15 cellular contexts compared by ENCODE assay signal in the genomic region with DNA sequence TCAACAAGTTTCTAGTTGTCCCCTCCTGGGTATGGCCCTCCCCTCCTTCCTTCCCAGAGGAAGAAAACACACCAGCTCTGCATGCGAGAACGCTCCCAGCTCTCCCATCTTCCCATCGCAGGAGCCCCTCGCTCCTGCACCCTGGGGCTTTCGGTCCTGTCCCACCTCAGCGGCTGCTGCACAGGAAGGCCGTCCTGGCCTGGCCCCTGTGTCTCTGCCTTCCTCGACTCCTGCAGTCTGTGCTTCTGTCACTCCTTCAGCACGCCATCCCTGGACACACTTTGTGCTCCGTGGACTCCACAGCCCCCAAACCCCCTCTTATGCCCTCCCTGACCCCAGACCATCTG. TPM values are rescaled to one million over a fixed set of nuclear protein-coding genes. Genes with fewer than 3 reads are reported as not detected.
DNase-seq lines count a peak whose midpoint lies in the region; ATAC-seq, FAIRE-seq and TF ChIP-seq lines count a peak whose summit lies in the region.
"Had no signal": no experiment of that assay in that cellular context is flagged by ENCODE, and none has a peak within 500 bp of the region (broad histone marks: within the 10 kb centered on the region; RNA-seq: fewer than 3 reads in every experiment).

No MANE protein-coding gene starts in this region.

- H4K20me1 ChIP-seq in H1 (replicated peaks in 1 of 2; ENCODE audit: control insufficient read depth in 1 of 2, insufficient read depth in 2 of 2, low read length in 2 of 2): no peaks in the 10 kb centered on the region

- H3K4me3 ChIP-seq in LNCaP clone FGC (ENCODE audit: low read depth, low read length) (peak overlapping the region; percentile 83), H1 (ENCODE audit: extremely low read depth in 1 of 4, insufficient read depth in 2 of 4, low read depth in 3 of 4, low read length in 4 of 4) (no peak overlapping the region)
- H3K4me3 ChIP-seq: SJSA1 had no signal

- FAIRE-seq in H1 (lab: Jason Lieb, UNC): no peak
- FAIRE-seq: H54 had no signal

- H2BK5ac ChIP-seq in H1 (ENCODE audit: low read depth, low read length): no peak overlapping the region

- H3K36me3 ChIP-seq in H1 (ENCODE audit: control insufficient read depth in 2 of 4, insufficient read depth in 4 of 4, low read length in 3 of 4): no peaks in the 10 kb centered on the region
- H3K36me3 ChIP-seq: SJSA1 had no signal

- no peak for TF ChIP-seq EP300 in H1 (IDR thresholded peaks at IDR 0.05; ENCODE audit: borderline replicate concordance in 1 of 2, low read depth in 2 of 2, low read length in 2 of 2)

- CTCF ChIA-PET in H1 (lab: Charles Lee; ENCODE audit: partially characterized antibody) (interaction anchor here (0.9 to 1.3 kb wide), 3 partner anchors 10 to 244 kb away, joined by 3 to 4 read pairs (median 3); no protein-coding TSS in a partner anchor), WTC11 (lab: Charles Lee) (interaction anchor here (0.9 to 2.1 kb wide), 3 partner anchors 29 to 277 kb away, joined by 5 to 7 read pairs (median 5); no protein-coding TSS in a partner anchor)
- CTCF ChIA-PET in activated CD8-positive, alpha-beta T cell treated with anti-CD3 and anti-CD28 coated beads, Interleukin-2, amount 10 ng/mL, durations not matched to agents 7 days and 5 days (lab: Charles Lee): no interaction called here

- H3K4me3 Mint-ChIP-seq in nephron (peak overlapping the region; percentile 68 to 83 (median 82)), WTC11 (no peak overlapping the region)
- no peak overlapping the region for H3K4me3 Mint-ChIP-seq in activated CD8-positive, alpha-beta T cell treated with anti-CD3 and anti-CD28 coated beads, Interleukin-2, amount 10 ng/mL, durations not matched to agents 7 days and 5 days

- H3K36me3 Mint-ChIP-seq in nephron (ENCODE audit: low read depth): peaks cover 4% of the 10 kb centered on the region
- no peaks in the 10 kb centered on the region for H3K36me3 Mint-ChIP-seq in WTC11
- no peaks in the 10 kb centered on the region for H3K36me3 Mint-ChIP-seq in activated CD8-positive, alpha-beta T cell treated with anti-CD3 and anti-CD28 coated beads, Interleukin-2, amount 10 ng/mL, durations not matched to agents 7 days and 5 days (ENCODE audit: low read depth)

- H4K5ac ChIP-seq in H1 (ENCODE audit: insufficient read length, low read depth, low read length): no peak overlapping the region

- no peak overlapping the region; the same call in 1 of the 2 replicates for H3K18ac ChIP-seq in H1 (ENCODE audit: extremely low read depth, low read length)

- H3K14ac ChIP-seq in H1 (ENCODE audit: insufficient read length): no peak overlapping the region

- no peak for TF ChIP-seq POLR2A in H1 (IDR thresholded peaks at IDR 0.05; ENCODE audit: control extremely low read depth in 1 of 2, low read depth in 2 of 2, low read length in 2 of 2)

- no peaks in the 10 kb centered on the region for H3K79me1 ChIP-seq in H1 (ENCODE audit: low read depth, low read length)

- ATAC-seq in GM21360 (IDR thresholded peaks at IDR 0.05; ENCODE audit: unreplicated experiment) (no peak), WTC11 (no peak)
- no peak for ATAC-seq in activated CD8-positive, alpha-beta T cell treated with anti-CD3 and anti-CD28 coated beads, Interleukin-2, amount 10 ng/mL, durations not matched to agents 7 days and 5 days

- H3K79me2 ChIP-seq in H1 (ENCODE audit: control insufficient read depth in 1 of 2, insufficient read depth in 2 of 2, low read length in 2 of 2): no peaks in the 10 kb centered on the region

- H3K9me3 ChIP-seq in H1 (ENCODE audit: insufficient read depth in 2 of 2, low read depth in 1 of 2, low read length in 1 of 2): no peaks in the 10 kb centered on the region; a peak in 2 of 4 replicates
- H3K9me3 ChIP-seq: SJSA1 had no signal

- DNase-seq in LNCaP clone FGC (ENCODE audit: low read depth) (no peak), H1 (ENCODE audit: low read depth in 1 of 2, low spot score in 2 of 2) (no peak), WTC11 (ENCODE audit: low spot score) (no peak), OCI-M2 (lab: John Stamatoyannopoulos, UW; ENCODE audit: unreplicated experiment) (no peak)
- DNase-seq in activated CD8-positive, alpha-beta T cell treated with anti-CD3 and anti-CD28 coated beads, Interleukin-2, amount 10 ng/mL, durations not matched to agents 7 days and 5 days: no peak
- DNase-seq: Kasumi-1, MV-4-11, NCI-H1436 had no signal

- H3K23ac ChIP-seq in H1 (ENCODE audit: insufficient read length): no peak overlapping the region

- no peak overlapping the region for H3K4ac ChIP-seq in H1 (replicated peaks; ENCODE audit: insufficient read length, low read depth, low read length)

- H2BK20ac ChIP-seq in H1 (ENCODE audit: low read length): no peak overlapping the region

- no peaks in the 10 kb centered on the region for H3K27me3 ChIP-seq in H1 (replicated peaks in 1 of 4; ENCODE audit: control insufficient read depth in 3 of 4, extremely low read depth in 1 of 4, insufficient read depth in 3 of 4, low read length in 3 of 4)
- H3K27me3 ChIP-seq: SJSA1 had no signal

- TF ChIP-seq RAD21 in H1 (IDR thresholded peaks at IDR 0.05 in 1 of 2, conservative IDR thresholded peaks at IDR 0.05 in 1 of 2; ENCODE audit: low read depth in 2 of 2, low read length in 2 of 2): no peak

- no peak overlapping the region; a peak in 1 of 4 replicates for H3K4me2 ChIP-seq in H1 (ENCODE audit: insufficient read depth in 1 of 2, low read depth in 2 of 2, low read length in 2 of 2)

- H2BK12ac ChIP-seq in H1 (ENCODE audit: low read depth, low read length): no peak overlapping the region

- no peak overlapping the region for H2AFZ ChIP-seq in H1 (ENCODE audit: low read length)

- H3K4me1 ChIP-seq in H1 (replicated peaks in 1 of 4; ENCODE audit: control insufficient read depth in 3 of 4, insufficient read depth in 4 of 4, low read length in 3 of 4): peaks cover 0 to 3% (median 0%) of the 10 kb centered on the region in 4 experiments; a peak in 1 of 7 replicates
- H3K4me1 ChIP-seq: SJSA1 had no signal

- no peak overlapping the region for H2AK5ac ChIP-seq in H1 (ENCODE audit: low read depth, low read length)

- no peak overlapping the region for H4K91ac ChIP-seq in H1 (replicated peaks; ENCODE audit: insufficient read length, low read length)

- H3K27ac Mint-ChIP-seq in nephron: peak overlapping the region in 1 of 3 experiments; percentile 20
- no peak overlapping the region; the same call in 1 of the 2 replicates for H3K27ac Mint-ChIP-seq in WTC11
- H3K27ac Mint-ChIP-seq in activated CD8-positive, alpha-beta T cell treated with anti-CD3 and anti-CD28 coated beads, Interleukin-2, amount 10 ng/mL, durations not matched to agents 7 days and 5 days: no peak overlapping the region

- no peak overlapping the region for H2BK120ac ChIP-seq in H1 (replicated peaks; ENCODE audit: low read depth, low read length)

- peaks cover 4% of the 10 kb centered on the region for H3K27me3 Mint-ChIP-seq in nephron (ENCODE audit: low read depth)
- H3K27me3 Mint-ChIP-seq in WTC11 (ENCODE audit: low read depth): no peaks in the 10 kb centered on the region; the same call in 1 of the 2 replicates
- no peaks in the 10 kb centered on the region for H3K27me3 Mint-ChIP-seq in activated CD8-positive, alpha-beta T cell treated with anti-CD3 and anti-CD28 coated beads, Interleukin-2, amount 10 ng/mL, durations not matched to agents 7 days and 5 days (ENCODE audit: low read depth)

- peak overlapping the region; percentile 74 for H3K27ac ChIP-seq in C4-2B
- H3K27ac ChIP-seq in H1 (ENCODE audit: low read depth, low read length): no peak overlapping the region
- H3K27ac ChIP-seq: SJSA1 had no signal

- 82% methylated on average over 9 of the region's 10 CpGs; no CpG with 5 or more reads in 1 of the 2 experiments for WGBS in H1 (ENCODE audit: extremely low coverage in 1 of 2, insufficient coverage in 1 of 2, insufficient read length in 1 of 2, insufficient replicate concordance in 2 of 2, low coverage in 1 of 2, low lambda C conversion rate in 2 of 2, missing lambda C conversion rate in 1 of 2), 2 experiments

- POLR2A ChIA-PET in H1 (lab: Charles Lee; ENCODE audit: partially characterized antibody): interaction anchor here (0.9 to 1.8 kb wide), 6 partner anchors 13 to 277 kb away, joined by 3 to 4 read pairs (median 4); no protein-coding TSS in a partner anchor
- POLR2A ChIA-PET in WTC11 (lab: Charles Lee): no interaction called here
- POLR2A ChIA-PET in activated CD8-positive, alpha-beta T cell treated with anti-CD3 and anti-CD28 coated beads, Interleukin-2, amount 10 ng/mL, durations not matched to agents 7 days and 5 days (lab: Charles Lee): no interaction called here

- H3K56ac ChIP-seq in H1 (replicated peaks; ENCODE audit: insufficient read length, low read depth, low read length): no peak overlapping the region

- peaks cover 2% of the 10 kb centered on the region; the same call in 1 of the 2 replicates for H3K23me2 ChIP-seq in H1 (ENCODE audit: low read depth, low read length)

- H3K4me1 Mint-ChIP-seq in nephron (no peaks in the 10 kb centered on the region), WTC11 (0 out of 2 replicates have a peak, but pooled peaks cover 5% of the 10 kb centered on the region)
- H3K4me1 Mint-ChIP-seq in activated CD8-positive, alpha-beta T cell treated with anti-CD3 and anti-CD28 coated beads, Interleukin-2, amount 10 ng/mL, durations not matched to agents 7 days and 5 days (ENCODE audit: low read depth): no peaks in the 10 kb centered on the region

- H3K9me3 Mint-ChIP-seq in nephron: no peaks in the 10 kb centered on the region
- H3K9me3 Mint-ChIP-seq in WTC11: peaks cover 10% of the 10 kb centered on the region
- H3K9me3 Mint-ChIP-seq in activated CD8-positive, alpha-beta T cell treated with anti-CD3 and anti-CD28 coated beads, Interleukin-2, amount 10 ng/mL, durations not matched to agents 7 days and 5 days (ENCODE audit: insufficient read depth): no peaks in the 10 kb centered on the region

- H4K8ac ChIP-seq in H1 (ENCODE audit: extremely low read depth, insufficient read depth, low read length): 0 out of 2 replicates have a peak overlapping the region, but pooled peaks have one; percentile 15

- no peak overlapping the region for H3K9ac ChIP-seq in H1 (replicated peaks in 1 of 4; ENCODE audit: extremely low read depth in 1 of 4, low read depth in 3 of 4, low read length in 3 of 4)

- no peak for TF ChIP-seq CTCF in C4-2B (conservative IDR thresholded peaks at IDR 0.05)
- no peak for TF ChIP-seq CTCF in LNCaP clone FGC (IDR thresholded peaks at IDR 0.05; ENCODE audit: control insufficient read depth, extremely low read depth, insufficient read depth)
- TF ChIP-seq CTCF in H1 (IDR thresholded peaks at IDR 0.05; ENCODE audit: control extremely low read depth in 1 of 3, insufficient read depth in 1 of 3, low read depth in 1 of 3, low read length in 3 of 3): no peak
- no peak for TF ChIP-seq CTCF in nephron (IDR thresholded peaks at IDR 0.05; ENCODE audit: unreplicated experiment in 3 of 3)
- TF ChIP-seq CTCF in WTC11 (IDR thresholded peaks at IDR 0.05): no peak

- no peak overlapping the region for H2BK15ac ChIP-seq in H1 (ENCODE audit: low read length)

RNA-seq across cellular contexts. Expression of a gene that starts 23.2 kb away (rescaled TPM):
- total RNA-seq in H1 (2021; fragmentation: NEBNext Ultra II Directional; extraction: Animal tissue kit (Norgen Biotek cat#: 25700)): not detected in 2 replicates
- polyA plus RNA-seq in H1 (2011; rRNA removed): 0.08 TPM in 1 of 2 replicates, not detected in the other
- polyA plus RNA-seq in H1 (2011; cell fraction: cytosol; rRNA removed): not detected
- 0.09 TPM for polyA plus RNA-seq in H1 (2011; cell fraction: nucleus; rRNA removed)
- polyA plus RNA-seq in H1 (2012, experiment 1 of 2): not detected in 4 replicates
- polyA plus RNA-seq in H1 (2012, experiment 2 of 2): not detected
- not detected for polyA plus RNA-seq in H1 (2013, experiment 1 of 2)
- not detected for polyA plus RNA-seq in H1 (2013, experiment 2 of 2)
- not detected in 2 replicates for polyA minus RNA-seq in H1 (2011; rRNA and poly(A)+ RNA removed)
- polyA minus RNA-seq in H1 (2011; cell fraction: cytosol; rRNA and poly(A)+ RNA removed): not detected
- polyA minus RNA-seq in H1 (2011; cell fraction: nucleus; rRNA and poly(A)+ RNA removed): 0.90 TPM
- total RNA-seq in WTC11 (2021): not detected in 3 replicates
- total RNA-seq in activated CD8-positive, alpha-beta T cell treated with anti-CD3 and anti-CD28 coated beads, Interleukin-2, amount 10 ng/mL, durations not matched to agents 7 days and 5 days: not detected
- total RNA-seq: SJSA1 had no signal
- polyA plus RNA-seq: AG04450, BJ had no signal

RNA-seq across cellular contexts. Expression of a gene that starts 34.5 kb away (rescaled TPM):
- total RNA-seq in H1 (2021; fragmentation: NEBNext Ultra II Directional; extraction: Animal tissue kit (Norgen Biotek cat#: 25700)): not detected in 2 replicates
- 0.06 and 0.11 TPM in 2 replicates for polyA plus RNA-seq in H1 (2011; rRNA removed)
- not detected for polyA plus RNA-seq in H1 (2011; cell fraction: cytosol; rRNA removed)
- polyA plus RNA-seq in H1 (2011; cell fraction: nucleus; rRNA removed): 0.13 TPM
- polyA plus RNA-seq in H1 (2012, experiment 1 of 2): 0.16 TPM in 1 of 4 replicates, not detected in the others
- polyA plus RNA-seq in H1 (2012, experiment 2 of 2): not detected
- polyA plus RNA-seq in H1 (2013, experiment 1 of 2): not detected
- not detected for polyA plus RNA-seq in H1 (2013, experiment 2 of 2)
- polyA minus RNA-seq in H1 (2011; rRNA and poly(A)+ RNA removed): 0.38 and 0.51 TPM in 2 replicates
- not detected for polyA minus RNA-seq in H1 (2011; cell fraction: cytosol; rRNA and poly(A)+ RNA removed)
- not detected for polyA minus RNA-seq in H1 (2011; cell fraction: nucleus; rRNA and poly(A)+ RNA removed)
- 0.16 TPM in 1 of 3 replicates, not detected in the others for total RNA-seq in WTC11 (2021)
- not detected for total RNA-seq in activated CD8-positive, alpha-beta T cell treated with anti-CD3 and anti-CD28 coated beads, Interleukin-2, amount 10 ng/mL, durations not matched to agents 7 days and 5 days
- total RNA-seq: SJSA1 had no signal
- polyA plus RNA-seq: AG04450, BJ had no signal

RNA-seq across cellular contexts. Expression of a gene that starts 41.8 kb away (rescaled TPM):
- not detected in 2 replicates for total RNA-seq in H1 (2021; fragmentation: NEBNext Ultra II Directional; extraction: Animal tissue kit (Norgen Biotek cat#: 25700))
- 0.16 TPM in 1 of 2 replicates, not detected in the other for polyA plus RNA-seq in H1 (2011; rRNA removed)
- polyA plus RNA-seq in H1 (2011; cell fraction: cytosol; rRNA removed): not detected
- polyA plus RNA-seq in H1 (2011; cell fraction: nucleus; rRNA removed): 0.20 TPM
- not detected in 4 replicates for polyA plus RNA-seq in H1 (2012, experiment 1 of 2)
- not detected for polyA plus RNA-seq in H1 (2012, experiment 2 of 2)
- not detected for polyA plus RNA-seq in H1 (2013, experiment 1 of 2)
- polyA plus RNA-seq in H1 (2013, experiment 2 of 2): not detected
- 0.19 TPM in 1 of 2 replicates, not detected in the other for polyA minus RNA-seq in H1 (2011; rRNA and poly(A)+ RNA removed)
- not detected for polyA minus RNA-seq in H1 (2011; cell fraction: cytosol; rRNA and poly(A)+ RNA removed)
- polyA minus RNA-seq in H1 (2011; cell fraction: nucleus; rRNA and poly(A)+ RNA removed): 1.9 TPM
- not detected in 3 replicates for total RNA-seq in WTC11 (2021)
- not detected for total RNA-seq in activated CD8-positive, alpha-beta T cell treated with anti-CD3 and anti-CD28 coated beads, Interleukin-2, amount 10 ng/mL, durations not matched to agents 7 days and 5 days
- total RNA-seq: SJSA1 had no signal
- polyA plus RNA-seq: AG04450, BJ had no signal

RNA-seq across cellular contexts. Expression of a gene that starts 56.7 kb away (rescaled TPM):
- total RNA-seq in H1 (2021; fragmentation: NEBNext Ultra II Directional; extraction: Animal tissue kit (Norgen Biotek cat#: 25700)): not detected in 2 replicates
- polyA plus RNA-seq in H1 (2011; rRNA removed): not detected in 2 replicates
- polyA plus RNA-seq in H1 (2011; cell fraction: cytosol; rRNA removed): not detected
- 0.09 TPM for polyA plus RNA-seq in H1 (2011; cell fraction: nucleus; rRNA removed)
- not detected in 4 replicates for polyA plus RNA-seq in H1 (2012, experiment 1 of 2)
- not detected for polyA plus RNA-seq in H1 (2012, experiment 2 of 2)
- polyA plus RNA-seq in H1 (2013, experiment 1 of 2): not detected
- not detected for polyA plus RNA-seq in H1 (2013, experiment 2 of 2)
- polyA minus RNA-seq in H1 (2011; rRNA and poly(A)+ RNA removed): not detected in 2 replicates
- not detected for polyA minus RNA-seq in H1 (2011; cell fraction: cytosol; rRNA and poly(A)+ RNA removed)
- polyA minus RNA-seq in H1 (2011; cell fraction: nucleus; rRNA and poly(A)+ RNA removed): not detected
- total RNA-seq in WTC11 (2021): not detected in 3 replicates
- total RNA-seq in activated CD8-positive, alpha-beta T cell treated with anti-CD3 and anti-CD28 coated beads, Interleukin-2, amount 10 ng/mL, durations not matched to agents 7 days and 5 days: not detected
- total RNA-seq: SJSA1 had no signal
- polyA plus RNA-seq: AG04450, BJ had no signal

Comparison
In these comparisons a context has a peak if more than half of its experiments do, and no peak if none do; other contexts are left out.
1. H3K4me3 Mint-ChIP-seq: peak in nephron (3 of 3); none in WTC11 (single experiment) and activated CD8-positive, alpha-beta T cell treated with anti-CD3 and anti-CD28 coated beads, Interleukin-2, amount 10 ng/mL, durations not matched to agents 7 days and 5 days (single experiment).